18 cellular contexts compared by ENCODE assay signal in genomic region chr19:5006201-5006600, GRCh38. TPM values are rescaled to one million over a fixed set of nuclear protein-coding genes. Genes with fewer than 3 reads are reported as not detected.
DNase-seq lines count a peak whose midpoint lies in the region; ATAC-seq and TF ChIP-seq lines count a peak whose summit lies in the region.
"Had no signal": no experiment of that assay in that cellular context is flagged by ENCODE, and none has a peak within 500 bp of the region (broad histone marks: within the 10 kb centered on the region; RNA-seq: fewer than 3 reads in every experiment).

No MANE protein-coding gene starts in this region.

- CTCF ChIA-PET in IMR-90 (lab: Yijun Ruan, JAX): no interaction called here

- peaks cover 91% of the 10 kb centered on the region for H4K20me1 ChIP-seq in IMR-90 (ENCODE audit: insufficient read depth, low read length)

- H3K4me3 ChIP-seq in AG10803 (ENCODE audit: low read length) (no peak overlapping the region), IMR-90 (ENCODE audit: insufficient read depth, low read depth, low read length) (no peak overlapping the region), adrenal gland (no peak overlapping the region)
- H3K4me3 ChIP-seq: mucosa of descending colon had no signal

- H2BK20ac ChIP-seq in IMR-90 (ENCODE audit: low read depth, low read length): no peak overlapping the region

- no peaks in the 10 kb centered on the region for H3K27me3 ChIP-seq in IMR-90 (ENCODE audit: control insufficient read depth, insufficient read depth, low read length)
- no peaks in the 10 kb centered on the region for H3K27me3 ChIP-seq in adrenal gland

- H3K9me3 ChIP-seq in IMR-90 (ENCODE audit: control insufficient read depth, insufficient read depth, low read length): no peaks in the 10 kb centered on the region
- no peaks in the 10 kb centered on the region for H3K9me3 ChIP-seq in adrenal gland (replicated peaks in 1 of 3)
- H3K9me3 ChIP-seq: mucosa of descending colon had no signal

- TF ChIP-seq POLR2A in IMR-90 (IDR thresholded peaks at IDR 0.05; ENCODE audit: low read depth, low read length): no peak
- TF ChIP-seq POLR2A in adrenal gland (IDR thresholded peaks at IDR 0.05): no peak

- H3K36me3 ChIP-seq in IMR-90 (ENCODE audit: control insufficient read depth, insufficient read depth, low read length): peaks cover 8% of the 10 kb centered on the region; the same call in 1 of the 2 replicates
- no peaks in the 10 kb centered on the region for H3K36me3 ChIP-seq in adrenal gland (replicated peaks in 1 of 2)

- H3K4ac ChIP-seq in IMR-90 (ENCODE audit: low read depth, low read length): no peak overlapping the region

- TF ChIP-seq CTCF in AG10803 (conservative IDR thresholded peaks at IDR 0.05; ENCODE audit: low read length): no peak
- no peak for TF ChIP-seq CTCF in IMR-90 (conservative IDR thresholded peaks at IDR 0.05; ENCODE audit: low read depth, low read length)
- no peak for TF ChIP-seq CTCF in adrenal gland (IDR thresholded peaks at IDR 0.05)

- DNase-seq in AG10803 (ENCODE audit: low read depth): peak; percentile 40
- DNase-seq in IMR-90: peak; percentile 60
- peak in 4 of 7 donors; percentile 64 to 81 (median 74) for DNase-seq in adrenal gland
- DNase-seq in left ventricle myocardium superior: no peak
- DNase-seq in nucleus accumbens (lab: John Stamatoyannopoulos, UW): no peak
- DNase-seq in NCI-H82 treated with DMSO at 0.1 percent for 48 hours (lab: John Stamatoyannopoulos, UW; ENCODE audit: unreplicated experiment): no peak
- DNase-seq in NK-92 treated with Interleukin-12 subunit alpha and Interleukin-12 subunit beta, amount 100 ng/mL, for 24 hours (lab: John Stamatoyannopoulos, UW): no peak
- DNase-seq: activated CD4-positive, alpha-beta T cell treated with anti-CD3 and anti-CD28 coated beads, Interleukin-2, amount 50 U/mL, for 4 hours; activated T-cell treated with anti-CD3 and anti-CD28 coated beads, Interleukin-2, amount 50 U/mL, for 24 hours; dermis blood vessel endothelial cell; hippocampal formation; kidney glomerular epithelial cell; mucosa of descending colon; NCI-H2029; NCI-H524 treated with DMSO at 0.1 percent for 48 hours; stimulated activated CD4-positive, alpha-beta T cell treated with anti-CD3 and anti-CD28 coated beads, Interleukin-2, amount 100 ng/mL, for 48 hours had no signal

- H4K91ac ChIP-seq in IMR-90 (ENCODE audit: insufficient read depth, low read depth, low read length): no peak overlapping the region

- no peak overlapping the region for H3K9ac ChIP-seq in IMR-90 (ENCODE audit: low read depth, low read length)

- no peak overlapping the region for H2AFZ ChIP-seq in IMR-90 (replicated peaks; ENCODE audit: low read length, poor library complexity)

- no peak overlapping the region for H2AK5ac ChIP-seq in IMR-90 (ENCODE audit: low read depth, low read length)

- H3K18ac ChIP-seq in IMR-90 (ENCODE audit: low read depth, low read length): no peak overlapping the region

- 93% methylated on average over 3 of the region's 10 CpGs; no CpG with 5 or more reads in 1 of the 2 experiments for WGBS in IMR-90 (ENCODE audit: extremely low coverage in 2 of 2, insufficient read length in 1 of 2), 2 experiments
- 43 to 63% (median 58%) methylated on average over 9 to 10 of the region's 10 CpGs for WGBS in adrenal gland, 4 donors

- H3K14ac ChIP-seq in IMR-90 (replicated peaks; ENCODE audit: low read depth, low read length): no peak overlapping the region

- no peak overlapping the region for H2BK5ac ChIP-seq in IMR-90 (ENCODE audit: low read depth, low read length, poor library complexity, severe bottlenecking)

- H3K27ac ChIP-seq in IMR-90 (ENCODE audit: insufficient read depth, low read length) (no peak overlapping the region), adrenal gland (peak overlapping the region in 2 of 5 donors; percentile 36 to 63)
- H3K27ac ChIP-seq: epithelial cell of prostate had no signal

- no peak overlapping the region for H3K23ac ChIP-seq in IMR-90 (ENCODE audit: low read depth, low read length)

- ATAC-seq in IMR-90 (ENCODE audit: low read depth) (peak; percentile 46), left ventricle myocardium superior (peak; percentile 54), GM18907 (IDR thresholded peaks at IDR 0.05; ENCODE audit: unreplicated experiment) (no peak)
- ATAC-seq: mucosa of descending colon had no signal

- H3K79me1 ChIP-seq in IMR-90 (ENCODE audit: low read depth in 1 of 2, low read length in 2 of 2): peaks cover 37 to 91% of the 10 kb centered on the region in 2 experiments

- H3K4me2 ChIP-seq in IMR-90 (ENCODE audit: low read depth, low read length): no peak overlapping the region

- no peak overlapping the region for H2BK15ac ChIP-seq in IMR-90 (ENCODE audit: low read depth, low read length)

- no peak overlapping the region for H3K56ac ChIP-seq in IMR-90 (ENCODE audit: extremely low read depth, insufficient read depth, low read length)

- in situ Hi-C loops in IMR-90 (cut with MboI; ENCODE audit: low sequenced_read_pairs): no loop called here

- H2BK120ac ChIP-seq in IMR-90 (ENCODE audit: low read depth, low read length): no peak overlapping the region

- no peak for TF ChIP-seq RAD21 in IMR-90 (IDR thresholded peaks at IDR 0.05; ENCODE audit: low read length)

- no peak overlapping the region for H4K8ac ChIP-seq in IMR-90 (ENCODE audit: low read depth in 2 of 2, low read length in 2 of 2)

- POLR2A ChIA-PET in IMR-90 (lab: Charles Lee; ENCODE audit: unreplicated experiment): no interaction called here

- no peaks in the 10 kb centered on the region for H3K4me1 ChIP-seq in IMR-90 (ENCODE audit: control insufficient read depth, insufficient read depth, low read length)
- peaks cover 7 to 23% of the 10 kb centered on the region in 2 donors for H3K4me1 ChIP-seq in adrenal gland (replicated peaks in 1 of 2)

- intact Hi-C loops in IMR-90 (cut with micrococcal nuclease): no loop called here
- intact Hi-C loops in adrenal gland (cut with DNase I): no loop called here
- intact Hi-C loops in left ventricle myocardium superior (cut with micrococcal nuclease): no loop called here

- no TSS peak for BruUV-seq in IMR-90 (replicated peaks; lab: Mats Ljungman, UMichigan)

- peaks cover 9% of the 10 kb centered on the region for H3K9me1 ChIP-seq in IMR-90 (ENCODE audit: insufficient read depth, low read length)

- dilution Hi-C loops in IMR-90 (cut with HindIII; ENCODE audit: low sequenced_read_pairs, unreplicated experiment): no loop called here

- H2AK9ac ChIP-seq in IMR-90 (replicated peaks; ENCODE audit: low read depth, low read length, poor library complexity): peak overlapping the region; percentile 51

- no peak overlapping the region for H4K5ac ChIP-seq in IMR-90 (ENCODE audit: low read depth, low read length)

TF ChIP-seq in IMR-90, 13 proteins besides CTCF, POLR2A, EP300 and RAD21:
- TF ChIP-seq RCOR1 (IDR thresholded peaks at IDR 0.05; ENCODE audit: insufficient replicate concordance, low read length) (no peak), FOS (IDR thresholded peaks at IDR 0.05; ENCODE audit: low read depth, low read length) (no peak), CEBPB (IDR thresholded peaks at IDR 0.05; ENCODE audit: low read depth, low read length) (peak; percentile 43)

RNA-seq across cellular contexts. Expression of gene KDM4B, which starts 37.3 kb away (rescaled TPM):
- total RNA-seq in IMR-90 (2012; rRNA removed): 5.0 TPM in 2 replicates
- 17.9 and 20.8 TPM in 2 replicates for polyA plus RNA-seq in IMR-90 (2012; rRNA removed)
- 9.5 and 17.5 TPM in 2 replicates for polyA plus RNA-seq in IMR-90 (2012; cell fraction: cytosol; rRNA removed)
- polyA plus RNA-seq in IMR-90 (2012; cell fraction: nucleus; rRNA removed; ENCODE audit: low replicate concordance): 37.9 and 61.0 TPM in 2 replicates
- 10 to 100 TPM; 30.4 to 65.1 (median 48.5) TPM for total RNA-seq in adrenal gland
- 10 to 100 TPM; 11.4 to 46.6 (median 23.5) TPM for polyA plus RNA-seq in adrenal gland
- 36.4 TPM for total RNA-seq in left ventricle myocardium superior

Comparison
In these comparisons a context has a peak if more than half of its experiments do, and no peak if none do; other contexts are left out.
1. DNase-seq: peak in AG10803 (single experiment), IMR-90 (single experiment) and adrenal gland (4 of 7); none in left ventricle myocardium superior (single experiment), nucleus accumbens (0 of 56), NCI-H82 treated with DMSO at 0.1 percent for 48 hours (single experiment) and NK-92 treated with Interleukin-12 subunit alpha and Interleukin-12 subunit beta, amount 100 ng/mL, for 24 hours (single experiment).